In genomic region chr12:57429473-57430116, GRCh38 we compare ENCODE assay signal across 6 cellular contexts. TPM values are rescaled to one million over a fixed set of nuclear protein-coding genes. Genes with fewer than 3 reads are reported as not detected.
DNase-seq lines count a peak whose midpoint lies in the region; ATAC-seq lines count a peak whose summit lies in the region.

No MANE protein-coding gene starts in this region.

- peaks cover 21% of the 10 kb centered on the region for H3K4me1 Mint-ChIP-seq in activated naive CD8-positive, alpha-beta T cell treated with anti-CD3 and anti-CD28 coated beads, Interleukin-2, amount 10 ng/mL, durations not matched to agents 7 days and 5 days
- peaks cover 23 to 51% (median 42%) of the 10 kb centered on the region in 7 donors for H3K4me1 Mint-ChIP-seq in naive thymus-derived CD4-positive, alpha-beta T cell

- POLR2A ChIA-PET in activated naive CD8-positive, alpha-beta T cell treated with anti-CD3 and anti-CD28 coated beads, Interleukin-2, amount 10 ng/mL, durations not matched to agents 7 days and 5 days (lab: Charles Lee) = interaction anchor here (0.7 to 1.3 kb wide), 4 partner anchors 19 to 319 kb away, joined by 3 to 5 read pairs (median 3); no protein-coding TSS in a partner anchor
- POLR2A ChIA-PET in naive thymus-derived CD4-positive, alpha-beta T cell (lab: Charles Lee) = interaction anchor here (0.7 to 1.2 kb wide), 9 partner anchors 8 to 200 kb away, joined by 3 to 6 read pairs (median 5); partner anchors contain the start of genes GLI1, MARS1, PIP4K2C and SHMT2

- CTCF ChIA-PET in naive thymus-derived CD4-positive, alpha-beta T cell (lab: Charles Lee) = interaction anchor here (1.5 kb wide), 1 partner anchor 31 kb away, joined by 4 read pairs; no protein-coding TSS in a partner anchor

- peak overlapping the region; percentile 99 for H3K27ac Mint-ChIP-seq in activated naive CD8-positive, alpha-beta T cell treated with anti-CD3 and anti-CD28 coated beads, Interleukin-2, amount 10 ng/mL, durations not matched to agents 7 days and 5 days
- peak overlapping the region; percentile 97 to 100 (median 98) for H3K27ac Mint-ChIP-seq in naive thymus-derived CD4-positive, alpha-beta T cell

- H3K9me3 Mint-ChIP-seq in activated naive CD8-positive, alpha-beta T cell treated with anti-CD3 and anti-CD28 coated beads, Interleukin-2, amount 10 ng/mL, durations not matched to agents 7 days and 5 days = no peaks in the 10 kb centered on the region
- peaks cover 0 to 4% (median 0%) of the 10 kb centered on the region in 11 donors for H3K9me3 Mint-ChIP-seq in naive thymus-derived CD4-positive, alpha-beta T cell

- peaks cover 8 to 17% of the 10 kb centered on the region in 2 donors for H3K4me1 ChIP-seq in naive thymus-derived CD4-positive, alpha-beta T cell (ENCODE audit: control insufficient read depth in 2 of 2, insufficient read depth in 2 of 2, low read length in 2 of 2)

- H3K27ac ChIP-seq in naive thymus-derived CD4-positive, alpha-beta T cell (ENCODE audit: low read depth, low read length) = peak overlapping the region; percentile 85

- no peaks in the 10 kb centered on the region for H3K9me3 ChIP-seq in naive thymus-derived CD4-positive, alpha-beta T cell (ENCODE audit: control insufficient read depth in 2 of 3, low read length in 3 of 3)

- intact Hi-C loops in naive thymus-derived CD4-positive, alpha-beta T cell (cut with micrococcal nuclease) = loop anchor here (2.0 to 5.0 kb wide), 5 partner anchors 57 to 1327 kb away; partner anchors contain the start of genes COQ10A (in 1 of the 2), PA2G4 (in 1 of the 2) and TSPAN31 (in 1 of the 2)
- intact Hi-C loops in posterior vena cava (cut with DNase I) = no loop called here

- H3K36me3 ChIP-seq in naive thymus-derived CD4-positive, alpha-beta T cell (ENCODE audit: control insufficient read depth in 2 of 3, insufficient read depth in 3 of 3, low read length in 3 of 3) = peaks cover 0 to 7% (median 0%) of the 10 kb centered on the region in 3 experiments

- DNase-seq in HCEC 1CT = peak; percentile 11
- no peak for DNase-seq in activated naive CD8-positive, alpha-beta T cell treated with anti-CD3 and anti-CD28 coated beads, Interleukin-2, amount 10 ng/mL, durations not matched to agents 7 days and 5 days
- no peak for DNase-seq in naive thymus-derived CD4-positive, alpha-beta T cell
- DNase-seq in iPS-NIHi11 (ENCODE audit: low spot score) = no peak
- no peak for DNase-seq in posterior vena cava (ENCODE audit: low spot score)
- DNase-seq in T-helper 9 cell = no peak

- ATAC-seq in activated naive CD8-positive, alpha-beta T cell treated with anti-CD3 and anti-CD28 coated beads, Interleukin-2, amount 10 ng/mL, durations not matched to agents 7 days and 5 days (ENCODE audit: low read depth) = no peak
- ATAC-seq in naive thymus-derived CD4-positive, alpha-beta T cell = no peak

- peaks cover 9% of the 10 kb centered on the region for H3K36me3 Mint-ChIP-seq in activated naive CD8-positive, alpha-beta T cell treated with anti-CD3 and anti-CD28 coated beads, Interleukin-2, amount 10 ng/mL, durations not matched to agents 7 days and 5 days
- H3K36me3 Mint-ChIP-seq in naive thymus-derived CD4-positive, alpha-beta T cell = peaks cover 0 to 10% (median under 1%) of the 10 kb centered on the region in 5 donors

- peak overlapping the region; percentile 100 for H3K4me3 Mint-ChIP-seq in activated naive CD8-positive, alpha-beta T cell treated with anti-CD3 and anti-CD28 coated beads, Interleukin-2, amount 10 ng/mL, durations not matched to agents 7 days and 5 days
- peak overlapping the region; percentile 84 to 100 (median 96) for H3K4me3 Mint-ChIP-seq in naive thymus-derived CD4-positive, alpha-beta T cell

- peak overlapping the region; percentile 55 for H3K4me3 ChIP-seq in naive thymus-derived CD4-positive, alpha-beta T cell (ENCODE audit: low read length)

- no peaks in the 10 kb centered on the region for H3K27me3 Mint-ChIP-seq in activated naive CD8-positive, alpha-beta T cell treated with anti-CD3 and anti-CD28 coated beads, Interleukin-2, amount 10 ng/mL, durations not matched to agents 7 days and 5 days
- H3K27me3 Mint-ChIP-seq in naive thymus-derived CD4-positive, alpha-beta T cell = no peaks in the 10 kb centered on the region

- H3K27me3 ChIP-seq in naive thymus-derived CD4-positive, alpha-beta T cell (ENCODE audit: control insufficient read depth in 2 of 2, insufficient read depth in 2 of 2, low read length in 2 of 2) = no peaks in the 10 kb centered on the region

RNA-seq across cellular contexts. Expression of gene R3HDM2, which starts 1.2 kb away (rescaled TPM):
- 10 to 100 TPM; 91.5 to 97.1 TPM for total RNA-seq in activated naive CD8-positive, alpha-beta T cell treated with anti-CD3 and anti-CD28 coated beads, Interleukin-2, amount 10 ng/mL, durations not matched to agents 7 days and 5 days
- total RNA-seq in naive thymus-derived CD4-positive, alpha-beta T cell = 100 to 1,000 TPM in 4 of 5 experiments, 10 to 100 TPM in 1; 74.9 to 145 (median 120) TPM
- polyA plus RNA-seq in naive thymus-derived CD4-positive, alpha-beta T cell = 10 to 100 TPM; 13.7 to 25.8 TPM
- 10 to 100 TPM; 49.7 to 51.8 TPM for total RNA-seq in posterior vena cava

RNA-seq across cellular contexts. Expression of gene INHBC, which starts 5.0 kb away (rescaled TPM):
- under 1 TPM in 1 of 2 experiments, not detected in 1; 0.14 TPM for total RNA-seq in activated naive CD8-positive, alpha-beta T cell treated with anti-CD3 and anti-CD28 coated beads, Interleukin-2, amount 10 ng/mL, durations not matched to agents 7 days and 5 days
- under 1 TPM in 1 of 5 experiments, not detected in 4; 0.16 TPM for total RNA-seq in naive thymus-derived CD4-positive, alpha-beta T cell
- not detected for polyA plus RNA-seq in naive thymus-derived CD4-positive, alpha-beta T cell
- total RNA-seq in posterior vena cava = not detected

RNA-seq across cellular contexts. Expression of gene INHBE, which starts 25.5 kb away (rescaled TPM):
- total RNA-seq in activated naive CD8-positive, alpha-beta T cell treated with anti-CD3 and anti-CD28 coated beads, Interleukin-2, amount 10 ng/mL, durations not matched to agents 7 days and 5 days = not detected
- under 1 TPM in 1 of 5 experiments, not detected in 4; 0.12 TPM for total RNA-seq in naive thymus-derived CD4-positive, alpha-beta T cell
- polyA plus RNA-seq in naive thymus-derived CD4-positive, alpha-beta T cell = not detected
- total RNA-seq in posterior vena cava = not detected

RNA-seq across cellular contexts. Expression of gene GLI1, which starts 30.0 kb away (rescaled TPM):
- total RNA-seq in activated naive CD8-positive, alpha-beta T cell treated with anti-CD3 and anti-CD28 coated beads, Interleukin-2, amount 10 ng/mL, durations not matched to agents 7 days and 5 days = under 1 TPM; 0.54 to 0.86 TPM
- total RNA-seq in naive thymus-derived CD4-positive, alpha-beta T cell = 1 to 10 TPM in 2 of 5 experiments, under 1 TPM in 3; 0.39 to 1.4 (median 0.45) TPM
- not detected for polyA plus RNA-seq in naive thymus-derived CD4-positive, alpha-beta T cell
- total RNA-seq in posterior vena cava = 1 to 10 TPM in 1 of 2 donors, under 1 TPM in 1; 0.90 to 3.2 TPM

RNA-seq across cellular contexts. Expression of gene ARHGAP9, which starts 50.1 kb away (rescaled TPM):
- 100 to 1,000 TPM; 282 to 304 TPM for total RNA-seq in activated naive CD8-positive, alpha-beta T cell treated with anti-CD3 and anti-CD28 coated beads, Interleukin-2, amount 10 ng/mL, durations not matched to agents 7 days and 5 days
- total RNA-seq in naive thymus-derived CD4-positive, alpha-beta T cell = 100 to 1,000 TPM; 201 to 366 (median 347) TPM
- 100 to 1,000 TPM; 198 to 283 TPM for polyA plus RNA-seq in naive thymus-derived CD4-positive, alpha-beta T cell
- total RNA-seq in posterior vena cava = 10 to 100 TPM; 12.7 to 20.7 TPM

Comparison
In these comparisons a context has a peak if more than half of its experiments do, and no peak if none do; other contexts are left out.
1. intact Hi-C loops: an anchor here in naive thymus-derived CD4-positive, alpha-beta T cell (2.0 to 5.0 kb wide); none called in posterior vena cava.